Comparison of ENCODE assay signal across 17 cellular contexts in genomic region chr1:87318806-87319205, GRCh38.
"Had no signal": no experiment of that assay in that cellular context is flagged by ENCODE, and none has a peak within 500 bp of the region (broad histone marks: within the 10 kb centered on the region; RNA-seq: fewer than 3 reads in every experiment).

No MANE protein-coding gene starts in this region.

- H3K4me3 Mint-ChIP-seq: effector memory CD8-positive, alpha-beta T cell; nephron; neural progenitor cell; stimulated activated naive B cell treated with anti-CD40 and anti-IgM and Interleukin-4, amounts not matched to agents 10 μg/mL and 1 μg/mL and 100 μg/mL, for 72 hours; stimulated activated naive CD8-positive, alpha-beta T cell treated with anti-CD3 and anti-CD28 coated beads, Interleukin-15, Interleukin-2, amounts not matched to agents 100 ng/mL and 50 ng/mL, for 24 hours had no signal

- DNase-seq: cortex of kidney; effector memory CD8-positive, alpha-beta T cell; hypothalamus; left ventricle myocardium superior; lower lobe of right lung; right lobe of liver; small intestine; stimulated activated CD4-positive, alpha-beta T cell treated with anti-CD3 and anti-CD28 coated beads, Interleukin-15, amount 100 ng/mL, for 24 hours; stimulated activated CD4-positive, alpha-beta T cell treated with anti-CD3 and anti-CD28 coated beads, Interleukin-2, amount 100 ng/mL, for 48 hours; stimulated activated naive B cell treated with anti-CD40 and anti-IgM and Interleukin-4, amounts not matched to agents 10 μg/mL and 1 μg/mL and 100 μg/mL, for 72 hours had no signal

- H3K36me3 Mint-ChIP-seq: neural progenitor cell; stimulated activated naive B cell treated with anti-CD40 and anti-IgM and Interleukin-4, amounts not matched to agents 10 μg/mL and 1 μg/mL and 100 μg/mL, for 72 hours had no signal

- ATAC-seq: left ventricle myocardium superior; lower lobe of right lung; right lobe of liver; stimulated activated naive B cell treated with anti-CD40 and anti-IgM and Interleukin-4, amounts not matched to agents 10 μg/mL and 1 μg/mL and 100 μg/mL, for 72 hours had no signal

- H3K4me1 Mint-ChIP-seq: nephron, neural progenitor cell had no signal

- H3K27me3 Mint-ChIP-seq: progenitor cell of endocrine pancreas had no signal

- H3K9me3 Mint-ChIP-seq: effector memory CD8-positive, alpha-beta T cell; nephron; neural progenitor cell; stimulated activated naive B cell treated with anti-CD40 and anti-IgM and Interleukin-4, amounts not matched to agents 10 μg/mL and 1 μg/mL and 100 μg/mL, for 72 hours; stimulated activated naive CD8-positive, alpha-beta T cell treated with anti-CD3 and anti-CD28 coated beads, Interleukin-15, Interleukin-2, amounts not matched to agents 100 ng/mL and 50 ng/mL, for 24 hours had no signal

- FAIRE-seq: endometrium, frontal cortex, keratinocyte, small intestine had no signal

- H3K27ac Mint-ChIP-seq: nephron; neural progenitor cell; progenitor cell of endocrine pancreas; stimulated activated naive B cell treated with anti-CD40 and anti-IgM and Interleukin-4, amounts not matched to agents 10 μg/mL and 1 μg/mL and 100 μg/mL, for 72 hours had no signal
